In genomic region chr6:44297063-44298038, GRCh38 we compare ENCODE assay signal across 9 cellular contexts. TPM values are rescaled to one million over a fixed set of nuclear protein-coding genes. Genes with fewer than 3 reads are reported as not detected.
A peak's percentile ranks its signal among the peaks of the same experiment; 100 is the strongest.
DNase-seq lines count a peak whose midpoint lies in the region; ATAC-seq and TF ChIP-seq lines count a peak whose summit lies in the region.
"Had no signal": no experiment of that assay in that cellular context is flagged by ENCODE, and none has a peak within 500 bp of the region (broad histone marks: within the 10 kb centered on the region; RNA-seq: fewer than 3 reads in every experiment).

No MANE protein-coding gene starts in this region.

- H3K9me3 Mint-ChIP-seq in immature natural killer cell = peaks cover 0 to 3% (median 0%) of the 10 kb centered on the region in 6 donors

- peaks cover 0 to 5% of the 10 kb centered on the region in 2 donors for H3K4me1 ChIP-seq in breast epithelium

- peak overlapping the region; percentile 29 to 67 (median 40) for H3K4me3 Mint-ChIP-seq in immature natural killer cell

- peak overlapping the region in 1 of 6 donors; percentile 34 for H3K27ac Mint-ChIP-seq in immature natural killer cell

- peaks cover 0 to 29% of the 10 kb centered on the region in 2 donors for H3K27me3 ChIP-seq in breast epithelium

- DNase-seq in NCI-H2196 (lab: John Stamatoyannopoulos, UW; ENCODE audit: unreplicated experiment) = peak; percentile 61
- no peak for DNase-seq in NCI-H2196 treated with DMSO at 0.1 percent for 48 hours (lab: John Stamatoyannopoulos, UW; ENCODE audit: unreplicated experiment)
- DNase-seq in T-helper 9 cell = peak; percentile 30
- DNase-seq in breast epithelium (ENCODE audit: low spot score in 2 of 2) = no peak
- DNase-seq in immature natural killer cell = peak; percentile 10 to 29 (median 17)
- peak; percentile 52 for DNase-seq in stimulated activated CD4-positive, alpha-beta T cell treated with anti-CD3 and anti-CD28 coated beads, Interleukin-12 subunit alpha, Interleukin-12 subunit beta, amount 100 ng/mL, for 4 hours
- no peak for DNase-seq in NAMALWA (ENCODE audit: low spot score)

- no peaks in the 10 kb centered on the region for H3K36me3 ChIP-seq in breast epithelium

- no peak for TF ChIP-seq POLR2A in breast epithelium (IDR thresholded peaks at IDR 0.05)

- H3K36me3 Mint-ChIP-seq in immature natural killer cell = peaks cover 8 to 15% (median 9%) of the 10 kb centered on the region in 3 donors

- no peak for TF ChIP-seq CTCF in breast epithelium (IDR thresholded peaks at IDR 0.05)

- H3K4me1 Mint-ChIP-seq in immature natural killer cell = peaks cover 0 to 7% of the 10 kb centered on the region in 2 donors

- ATAC-seq in HG03342 (IDR thresholded peaks at IDR 0.05; ENCODE audit: unreplicated experiment) = no peak

- H3K27ac ChIP-seq in breast epithelium = no peak overlapping the region
- H3K27ac ChIP-seq: C4-2B had no signal

- peaks cover 12 to 22% (median 13%) of the 10 kb centered on the region in 3 donors for H3K27me3 Mint-ChIP-seq in immature natural killer cell (ENCODE audit: low read depth in 3 of 3)

- intact Hi-C loops in breast epithelium (cut with DNase I; ENCODE audit: low total_unique reads) = no loop called here

- no peaks in the 10 kb centered on the region for H3K9me3 ChIP-seq in breast epithelium

- peak overlapping the region; percentile 39 to 75 (median 57) for H3K4me3 ChIP-seq in breast epithelium

RNA-seq across cellular contexts. Expression of gene AARS2, which starts 15.8 kb away (rescaled TPM):
- total RNA-seq in breast epithelium = 10 to 100 TPM in 2 of 3 donors, 1 to 10 TPM in 1; 6.9 to 16.5 (median 12.8) TPM
- 10 to 100 TPM in 1 of 3 donors, 1 to 10 TPM in 2; 3.1 to 12.4 (median 5.0) TPM for polyA plus RNA-seq in immature natural killer cell

RNA-seq across cellular contexts. Expression of gene TMEM151B, which starts 27.1 kb away (rescaled TPM):
- total RNA-seq in breast epithelium = under 1 TPM in 1 of 3 donors, not detected in 2; 0.15 TPM
- polyA plus RNA-seq in immature natural killer cell = not detected

RNA-seq across cellular contexts. Expression of gene NFKBIE, which starts 32.0 kb away (rescaled TPM):
- 10 to 100 TPM in 2 of 3 donors, 1 to 10 TPM in 1; 4.0 to 25.9 (median 14.4) TPM for total RNA-seq in breast epithelium
- 1 to 10 TPM; 3.8 to 8.4 (median 8.3) TPM for polyA plus RNA-seq in immature natural killer cell

RNA-seq across cellular contexts. Expression of gene SLC35B2, which starts 40.0 kb away (rescaled TPM):
- 10 to 100 TPM; 32.8 to 50.5 (median 38.1) TPM for total RNA-seq in breast epithelium
- 100 to 1,000 TPM in 1 of 3 donors, 10 to 100 TPM in 2; 64.1 to 119 (median 69.1) TPM for polyA plus RNA-seq in immature natural killer cell

RNA-seq across cellular contexts. Expression of gene SPATS1, which starts 45.1 kb away (rescaled TPM):
- total RNA-seq in breast epithelium = not detected
- polyA plus RNA-seq in immature natural killer cell = not detected

Comparison
In these comparisons a context has a peak if more than half of its experiments do, and no peak if none do; other contexts are left out.
1. DNase-seq: peak in NCI-H2196 (single experiment), T-helper 9 cell (single experiment), immature natural killer cell (3 of 3) and stimulated activated CD4-positive, alpha-beta T cell treated with anti-CD3 and anti-CD28 coated beads, Interleukin-12 subunit alpha, Interleukin-12 subunit beta, amount 100 ng/mL, for 4 hours (single experiment); none in NCI-H2196 treated with DMSO at 0.1 percent for 48 hours (single experiment), breast epithelium (0 of 2) and NAMALWA (single experiment).